ENCODE assay signal across 8 cellular contexts in genomic region chrX:119488749-119489148, GRCh38. TPM values are rescaled to one million over a fixed set of nuclear protein-coding genes. Genes with fewer than 3 reads are reported as not detected.
A peak's percentile ranks its signal among the peaks of the same experiment; 100 is the strongest.
DNase-seq lines count a peak whose midpoint lies in the region; ATAC-seq and TF ChIP-seq lines count a peak whose summit lies in the region.

No MANE protein-coding gene starts in this region.

- H3K36me3 Mint-ChIP-seq in CD8-positive, alpha-beta T cell, result no peaks in the 10 kb centered on the region
- H3K36me3 Mint-ChIP-seq in MCF 10A (ENCODE audit: insufficient read depth, unreplicated experiment), result no peaks in the 10 kb centered on the region

- H3K4me1 Mint-ChIP-seq in CD8-positive, alpha-beta T cell (ENCODE audit: low read depth), result peaks cover 5% of the 10 kb centered on the region
- H3K4me1 Mint-ChIP-seq in MCF 10A (ENCODE audit: insufficient read depth, unreplicated experiment), result no peaks in the 10 kb centered on the region

- H3K27ac ChIP-seq in CD8-positive, alpha-beta T cell (ENCODE audit: low read depth, low read length), result no peak overlapping the region
- H3K27ac ChIP-seq in testis, result no peak overlapping the region

- H3K27me3 Mint-ChIP-seq in CD8-positive, alpha-beta T cell (ENCODE audit: low read depth), result no peaks in the 10 kb centered on the region
- no peaks in the 10 kb centered on the region for H3K27me3 Mint-ChIP-seq in MCF 10A (ENCODE audit: insufficient read depth, unreplicated experiment)

- no peaks in the 10 kb centered on the region for H3K4me1 ChIP-seq in CD8-positive, alpha-beta T cell (ENCODE audit: insufficient read depth, low read length)
- no peaks in the 10 kb centered on the region for H3K4me1 ChIP-seq in testis

- H3K4me3 ChIP-seq in CD8-positive, alpha-beta T cell (ENCODE audit: low read depth, low read length), result no peak overlapping the region
- no peak overlapping the region for H3K4me3 ChIP-seq in H7 (ENCODE audit: insufficient read depth, low read depth, low read length)
- H3K4me3 ChIP-seq in testis, result no peak overlapping the region

- H3K27ac Mint-ChIP-seq in CD8-positive, alpha-beta T cell, result no peak overlapping the region
- H3K27ac Mint-ChIP-seq in MCF 10A (ENCODE audit: low read depth, unreplicated experiment), result no peak overlapping the region

- no peak overlapping the region for H3K4me3 Mint-ChIP-seq in CD8-positive, alpha-beta T cell
- H3K4me3 Mint-ChIP-seq in MCF 10A (ENCODE audit: unreplicated experiment), result no peak overlapping the region

- CTCF ChIA-PET in CD8-positive, alpha-beta T cell (lab: Charles Lee), result interaction anchor here (1.0 to 2.6 kb wide), 6 partner anchors 15 to 246 kb away, joined by 3 to 7 read pairs (median 3); partner anchors contain the start of gene SLC25A5
- CTCF ChIA-PET in MCF 10A (lab: Yijun Ruan, JAX), result interaction anchor here (0.6 to 19.7 kb wide), 18 partner anchors 10 to 542 kb away, joined by 3 to 485 read pairs (median 4); no protein-coding TSS in a partner anchor

- TF ChIP-seq CTCF in CD8-positive, alpha-beta T cell (IDR thresholded peaks at IDR 0.05), result peak; percentile 48
- TF ChIP-seq CTCF in MCF 10A (IDR thresholded peaks at IDR 0.05; ENCODE audit: unreplicated experiment) (peak; percentile 53), testis (IDR thresholded peaks at IDR 0.05) (peak in 2 of 3 experiments; percentile 44 to 53)

- 5 to 10% methylated on average over 7 to 8 of the region's 8 CpGs for WGBS in testis, 2 donors

- H3K9me3 Mint-ChIP-seq in CD8-positive, alpha-beta T cell, result no peaks in the 10 kb centered on the region
- no peaks in the 10 kb centered on the region for H3K9me3 Mint-ChIP-seq in MCF 10A (ENCODE audit: unreplicated experiment)

- no peaks in the 10 kb centered on the region for H3K27me3 ChIP-seq in CD8-positive, alpha-beta T cell (ENCODE audit: insufficient read depth, low read length)
- H3K27me3 ChIP-seq in H7 (ENCODE audit: control insufficient read depth, insufficient read depth, low read length) (no peaks in the 10 kb centered on the region), testis (no peaks in the 10 kb centered on the region)

- no peak for ATAC-seq in CD8-positive, alpha-beta T cell
- ATAC-seq in left lobe of liver, result peak; percentile 90
- no peak for ATAC-seq in HG03565 (IDR thresholded peaks at IDR 0.05; ENCODE audit: unreplicated experiment)

- peak in 5 of 7 experiments; percentile 9 to 57 (median 41) for DNase-seq in CD8-positive, alpha-beta T cell
- DNase-seq in H7, result peak; percentile 57
- DNase-seq in OCI-M1 (lab: John Stamatoyannopoulos, UW), result peak; percentile 55
- DNase-seq in MCF 10A (ENCODE audit: unreplicated experiment), result peak; percentile 72
- DNase-seq in left lobe of liver (ENCODE audit: low spot score), result peak; percentile 56
- peak; percentile 69 for DNase-seq in testis
- DNase-seq in islet precursor cell, result no peak

- POLR2A ChIA-PET in CD8-positive, alpha-beta T cell (lab: Charles Lee), result no interaction called here
- POLR2A ChIA-PET in MCF 10A (lab: Yijun Ruan, JAX), result interaction anchor here (1.0 to 2.1 kb wide), 2 partner anchors 20 to 23 kb away, joined by 5 to 13 read pairs; no protein-coding TSS in a partner anchor

- no peak for TF ChIP-seq POLR2A in testis (IDR thresholded peaks at IDR 0.05)

- no peaks in the 10 kb centered on the region for H3K36me3 ChIP-seq in CD8-positive, alpha-beta T cell (ENCODE audit: insufficient read depth, low read length)
- H3K36me3 ChIP-seq in H7 (replicated peaks; ENCODE audit: control insufficient read depth, insufficient read depth, low read length) (no peaks in the 10 kb centered on the region), testis (ENCODE audit: low read depth, missing control alignments) (no peaks in the 10 kb centered on the region)

- intact Hi-C loops in CD8-positive, alpha-beta T cell (cut with DNase I, micrococcal nuclease), result loop anchor here in 1 of 2 experiments (10.0 kb wide), 1 partner anchor 126 kb away; no protein-coding TSS in a partner anchor
- intact Hi-C loops in MCF 10A (cut with micrococcal nuclease), result loop anchor here (1.0 kb wide), 1 partner anchor 24 kb away; no protein-coding TSS in a partner anchor
- intact Hi-C loops in testis (cut with DNase I; ENCODE audit: low total_unique reads), result no loop called here

- no TSS peak for BruUV-seq in MCF 10A (replicated peaks; lab: Mats Ljungman, UMichigan)

- H3K9me3 ChIP-seq in CD8-positive, alpha-beta T cell (ENCODE audit: low read length), result no peaks in the 10 kb centered on the region
- no peaks in the 10 kb centered on the region for H3K9me3 ChIP-seq in testis

RNA-seq across cellular contexts. Expression of gene SLC25A5, which starts 20.5 kb away (rescaled TPM):
- total RNA-seq in CD8-positive, alpha-beta T cell, result 100 to 1,000 TPM; 174 to 182 TPM
- total RNA-seq in H7 (2014; rRNA removed; shearing (Covaris generic)), result 383 and 395 TPM in 2 replicates
- total RNA-seq in MCF 10A (2022) (245 and 405 TPM in 2 replicates), left lobe of liver (208 TPM), testis (100 to 1,000 TPM; 177 to 246 TPM)
- polyA plus RNA-seq in testis (ENCODE audit: insufficient read depth, low read depth, low replicate concordance), result 172 TPM
